Comparison of ENCODE assay signal across 1 cellular context in the genomic region with DNA sequence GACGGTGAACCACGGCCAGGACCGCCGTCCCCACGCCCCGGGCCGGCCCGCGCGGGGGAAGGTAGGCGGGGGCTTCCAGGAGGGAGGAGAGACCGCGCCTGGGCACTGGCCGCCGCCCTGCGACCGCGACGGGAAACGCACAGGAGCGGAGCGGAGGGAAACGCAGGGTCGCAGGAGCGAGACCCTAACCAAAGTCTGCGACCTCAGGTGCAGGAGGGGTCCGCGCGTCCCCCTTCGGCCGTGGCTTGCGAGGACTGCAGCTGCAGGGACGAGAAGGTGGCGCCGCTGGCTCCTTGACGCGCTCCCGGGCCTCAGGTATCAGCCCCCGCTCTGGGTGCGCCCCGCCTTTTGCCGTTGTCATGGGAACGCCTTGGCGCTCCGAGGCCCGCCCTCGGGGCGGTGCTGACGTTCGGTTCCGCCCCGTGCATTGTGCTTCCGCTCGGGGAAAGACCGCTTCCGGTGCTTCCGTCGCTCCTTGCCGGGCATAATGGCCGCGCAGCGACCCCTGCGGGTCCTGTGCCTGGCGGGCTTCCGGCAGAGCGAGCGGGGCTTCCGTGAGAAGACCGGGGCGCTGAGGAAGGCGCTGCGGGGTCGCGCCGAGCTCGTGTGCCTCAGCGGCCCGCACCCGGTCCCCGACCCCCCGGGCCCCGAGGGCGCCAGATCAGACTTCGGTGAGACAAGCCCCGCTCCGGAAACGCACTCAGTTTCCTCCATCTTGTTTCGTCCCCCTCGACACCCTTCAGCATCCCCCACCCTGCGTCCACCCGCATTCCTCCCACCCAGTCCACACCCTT.
TF ChIP-seq lines count a peak whose summit lies in the region.

Gene OVCA2, plus strand, starts transcription at position 462 of the 794 bp plus-strand sequence. Its CDS starts 26 bp downstream, at position 488.

TF ChIP-seq in K562, 482 proteins besides CTCF, POLR2A, EP300 and RAD21 (continued from another document and continues in another):
- TF ChIP-seq MEF2A (IDR thresholded peaks at IDR 0.05; ENCODE audit: control insufficient read depth, low read depth, low read length) (no peak), TSC22D4 (tag; IDR thresholded peaks at IDR 0.05) (no peak), KHSRP (IDR thresholded peaks at IDR 0.05) (no peak), TFAM (CRISPR knock-in tag; conservative IDR thresholded peaks at IDR 0.05) (no peak), TCFL5 (CRISPR knock-in tag; conservative IDR thresholded peaks at IDR 0.05) (no peak), RHOXF2B (CRISPR knock-in tag; conservative IDR thresholded peaks at IDR 0.05) (no peak), CBFA2T3 (IDR thresholded peaks at IDR 0.05) (no peak), OTX1 (CRISPR knock-in tag; IDR thresholded peaks at IDR 0.05) (no peak), ZNF384 (IDR thresholded peaks at IDR 0.05; ENCODE audit: low read depth, low read length) (no peak), ZC3H4 (CRISPR knock-in tag; IDR thresholded peaks at IDR 0.05; ENCODE audit: borderline replicate concordance) (no peak), ZNF282 (CRISPR knock-in tag; IDR thresholded peaks at IDR 0.05) (no peak), ZNF431 (CRISPR knock-in tag; IDR thresholded peaks at IDR 0.05) (no peak), FOXA1 (IDR thresholded peaks at IDR 0.05; ENCODE audit: borderline replicate concordance) (no peak), SMAD3 (CRISPR knock-in tag; conservative IDR thresholded peaks at IDR 0.05) (no peak), TOE1 (IDR thresholded peaks at IDR 0.05; ENCODE audit: borderline replicate concordance) (no peak), TOE1 (CRISPR knock-in tag; IDR thresholded peaks at IDR 0.05; ENCODE audit: borderline replicate concordance, low read depth) (no peak), ZBTB11 (CRISPR knock-in tag; IDR thresholded peaks at IDR 0.05) (peak in 2 of 3 experiments; percentile 73 to 96; a peak in 5 of 6 replicates), HNRNPL (IDR thresholded peaks at IDR 0.05; ENCODE audit: low read depth, low read length) (no peak), BRF1 (IDR thresholded peaks at IDR 0.05; ENCODE audit: borderline replicate concordance, extremely low read depth, insufficient read length) (no peak), ZNF449 (CRISPR knock-in tag; IDR thresholded peaks at IDR 0.05) (no peak), ZNF140 (CRISPR knock-in tag; IDR thresholded peaks at IDR 0.05) (no peak), KLF16 (IDR thresholded peaks at IDR 0.05) (no peak), ASH1L (IDR thresholded peaks at IDR 0.05; ENCODE audit: borderline replicate concordance, low read depth, partially characterized antibody) (no peak), ARID1B (IDR thresholded peaks at IDR 0.05) (no peak), ZNF668 (CRISPR knock-in tag; IDR thresholded peaks at IDR 0.05) (no peak), SMARCA4 (IDR thresholded peaks at IDR 0.05) (no peak), ELK3 (CRISPR knock-in tag; IDR thresholded peaks at IDR 0.05) (no peak), ZNF12 (CRISPR knock-in tag; IDR thresholded peaks at IDR 0.05) (no peak), ZFP91 (CRISPR knock-in tag; IDR thresholded peaks at IDR 0.05) (no peak), MEIS2 (IDR thresholded peaks at IDR 0.05; ENCODE audit: partially characterized antibody) (no peak), SNAPC5 (CRISPR knock-in tag; IDR thresholded peaks at IDR 0.05) (no peak), E2F3 (CRISPR knock-in tag; IDR thresholded peaks at IDR 0.05) (peak; percentile 24; the same call in 1 of the 2 replicates), HNRNPLL (IDR thresholded peaks at IDR 0.05; ENCODE audit: low read depth, low read length, poor library complexity, severe bottlenecking) (no peak), XRCC4 (IDR thresholded peaks at IDR 0.05; ENCODE audit: extremely low read depth, insufficient read depth, insufficient read length) (no peak), NR2C2 (CRISPR knock-in tag; IDR thresholded peaks at IDR 0.05) (peak; percentile 90), NR2C2 (tag; IDR thresholded peaks at IDR 0.05) (peak; percentile 97), MAZ (CRISPR knock-in tag; conservative IDR thresholded peaks at IDR 0.05 in 1 of 2, IDR thresholded peaks at IDR 0.05 in 1 of 2) (peak; percentile 82 to 92; a peak in 3 of 4 replicates)
- TF ChIP-seq, protein P1, sequence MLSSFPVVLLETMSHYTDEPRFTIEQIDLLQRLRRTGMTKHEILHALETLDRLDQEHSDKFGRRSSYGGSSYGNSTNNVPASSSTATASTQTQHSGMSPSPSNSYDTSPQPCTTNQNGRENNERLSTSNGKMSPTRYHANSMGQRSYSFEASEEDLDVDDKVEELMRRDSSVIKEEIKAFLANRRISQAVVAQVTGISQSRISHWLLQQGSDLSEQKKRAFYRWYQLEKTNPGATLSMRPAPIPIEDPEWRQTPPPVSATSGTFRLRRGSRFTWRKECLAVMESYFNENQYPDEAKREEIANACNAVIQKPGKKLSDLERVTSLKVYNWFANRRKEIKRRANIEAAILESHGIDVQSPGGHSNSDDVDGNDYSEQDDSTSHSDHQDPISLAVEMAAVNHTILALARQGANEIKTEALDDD (IDR thresholded peaks at IDR 0.05) = no peak
- TF ChIP-seq, protein P2, sequence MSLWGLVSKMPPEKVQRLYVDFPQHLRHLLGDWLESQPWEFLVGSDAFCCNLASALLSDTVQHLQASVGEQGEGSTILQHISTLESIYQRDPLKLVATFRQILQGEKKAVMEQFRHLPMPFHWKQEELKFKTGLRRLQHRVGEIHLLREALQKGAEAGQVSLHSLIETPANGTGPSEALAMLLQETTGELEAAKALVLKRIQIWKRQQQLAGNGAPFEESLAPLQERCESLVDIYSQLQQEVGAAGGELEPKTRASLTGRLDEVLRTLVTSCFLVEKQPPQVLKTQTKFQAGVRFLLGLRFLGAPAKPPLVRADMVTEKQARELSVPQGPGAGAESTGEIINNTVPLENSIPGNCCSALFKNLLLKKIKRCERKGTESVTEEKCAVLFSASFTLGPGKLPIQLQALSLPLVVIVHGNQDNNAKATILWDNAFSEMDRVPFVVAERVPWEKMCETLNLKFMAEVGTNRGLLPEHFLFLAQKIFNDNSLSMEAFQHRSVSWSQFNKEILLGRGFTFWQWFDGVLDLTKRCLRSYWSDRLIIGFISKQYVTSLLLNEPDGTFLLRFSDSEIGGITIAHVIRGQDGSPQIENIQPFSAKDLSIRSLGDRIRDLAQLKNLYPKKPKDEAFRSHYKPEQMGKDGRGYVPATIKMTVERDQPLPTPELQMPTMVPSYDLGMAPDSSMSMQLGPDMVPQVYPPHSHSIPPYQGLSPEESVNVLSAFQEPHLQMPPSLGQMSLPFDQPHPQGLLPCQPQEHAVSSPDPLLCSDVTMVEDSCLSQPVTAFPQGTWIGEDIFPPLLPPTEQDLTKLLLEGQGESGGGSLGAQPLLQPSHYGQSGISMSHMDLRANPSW (CRISPR knock-in tag; IDR thresholded peaks at IDR 0.05) = no peak
- TF ChIP-seq, protein P3, sequence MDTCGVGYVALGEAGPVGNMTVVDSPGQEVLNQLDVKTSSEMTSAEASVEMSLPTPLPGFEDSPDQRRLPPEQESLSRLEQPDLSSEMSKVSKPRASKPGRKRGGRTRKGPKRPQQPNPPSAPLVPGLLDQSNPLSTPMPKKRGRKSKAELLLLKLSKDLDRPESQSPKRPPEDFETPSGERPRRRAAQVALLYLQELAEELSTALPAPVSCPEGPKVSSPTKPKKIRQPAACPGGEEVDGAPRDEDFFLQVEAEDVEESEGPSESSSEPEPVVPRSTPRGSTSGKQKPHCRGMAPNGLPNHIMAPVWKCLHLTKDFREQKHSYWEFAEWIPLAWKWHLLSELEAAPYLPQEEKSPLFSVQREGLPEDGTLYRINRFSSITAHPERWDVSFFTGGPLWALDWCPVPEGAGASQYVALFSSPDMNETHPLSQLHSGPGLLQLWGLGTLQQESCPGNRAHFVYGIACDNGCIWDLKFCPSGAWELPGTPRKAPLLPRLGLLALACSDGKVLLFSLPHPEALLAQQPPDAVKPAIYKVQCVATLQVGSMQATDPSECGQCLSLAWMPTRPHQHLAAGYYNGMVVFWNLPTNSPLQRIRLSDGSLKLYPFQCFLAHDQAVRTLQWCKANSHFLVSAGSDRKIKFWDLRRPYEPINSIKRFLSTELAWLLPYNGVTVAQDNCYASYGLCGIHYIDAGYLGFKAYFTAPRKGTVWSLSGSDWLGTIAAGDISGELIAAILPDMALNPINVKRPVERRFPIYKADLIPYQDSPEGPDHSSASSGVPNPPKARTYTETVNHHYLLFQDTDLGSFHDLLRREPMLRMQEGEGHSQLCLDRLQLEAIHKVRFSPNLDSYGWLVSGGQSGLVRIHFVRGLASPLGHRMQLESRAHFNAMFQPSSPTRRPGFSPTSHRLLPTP (IDR thresholded peaks at IDR 0.05; ENCODE audit: borderline replicate concordance, extremely low read depth, insufficient read length) = no peak
- TF ChIP-seq, protein P4, sequence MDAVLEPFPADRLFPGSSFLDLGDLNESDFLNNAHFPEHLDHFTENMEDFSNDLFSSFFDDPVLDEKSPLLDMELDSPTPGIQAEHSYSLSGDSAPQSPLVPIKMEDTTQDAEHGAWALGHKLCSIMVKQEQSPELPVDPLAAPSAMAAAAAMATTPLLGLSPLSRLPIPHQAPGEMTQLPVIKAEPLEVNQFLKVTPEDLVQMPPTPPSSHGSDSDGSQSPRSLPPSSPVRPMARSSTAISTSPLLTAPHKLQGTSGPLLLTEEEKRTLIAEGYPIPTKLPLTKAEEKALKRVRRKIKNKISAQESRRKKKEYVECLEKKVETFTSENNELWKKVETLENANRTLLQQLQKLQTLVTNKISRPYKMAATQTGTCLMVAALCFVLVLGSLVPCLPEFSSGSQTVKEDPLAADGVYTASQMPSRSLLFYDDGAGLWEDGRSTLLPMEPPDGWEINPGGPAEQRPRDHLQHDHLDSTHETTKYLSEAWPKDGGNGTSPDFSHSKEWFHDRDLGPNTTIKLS (IDR thresholded peaks at IDR 0.05; ENCODE audit: borderline replicate concordance, low read depth) = no peak
- TF ChIP-seq, protein P5, sequence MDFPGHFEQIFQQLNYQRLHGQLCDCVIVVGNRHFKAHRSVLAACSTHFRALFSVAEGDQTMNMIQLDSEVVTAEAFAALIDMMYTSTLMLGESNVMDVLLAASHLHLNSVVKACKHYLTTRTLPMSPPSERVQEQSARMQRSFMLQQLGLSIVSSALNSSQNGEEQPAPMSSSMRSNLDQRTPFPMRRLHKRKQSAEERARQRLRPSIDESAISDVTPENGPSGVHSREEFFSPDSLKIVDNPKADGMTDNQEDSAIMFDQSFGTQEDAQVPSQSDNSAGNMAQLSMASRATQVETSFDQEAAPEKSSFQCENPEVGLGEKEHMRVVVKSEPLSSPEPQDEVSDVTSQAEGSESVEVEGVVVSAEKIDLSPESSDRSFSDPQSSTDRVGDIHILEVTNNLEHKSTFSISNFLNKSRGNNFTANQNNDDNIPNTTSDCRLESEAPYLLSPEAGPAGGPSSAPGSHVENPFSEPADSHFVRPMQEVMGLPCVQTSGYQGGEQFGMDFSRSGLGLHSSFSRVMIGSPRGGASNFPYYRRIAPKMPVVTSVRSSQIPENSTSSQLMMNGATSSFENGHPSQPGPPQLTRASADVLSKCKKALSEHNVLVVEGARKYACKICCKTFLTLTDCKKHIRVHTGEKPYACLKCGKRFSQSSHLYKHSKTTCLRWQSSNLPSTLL (IDR thresholded peaks at IDR 0.05) = no peak
